ENCODE assay signal across 1 cellular context in the genomic region with DNA sequence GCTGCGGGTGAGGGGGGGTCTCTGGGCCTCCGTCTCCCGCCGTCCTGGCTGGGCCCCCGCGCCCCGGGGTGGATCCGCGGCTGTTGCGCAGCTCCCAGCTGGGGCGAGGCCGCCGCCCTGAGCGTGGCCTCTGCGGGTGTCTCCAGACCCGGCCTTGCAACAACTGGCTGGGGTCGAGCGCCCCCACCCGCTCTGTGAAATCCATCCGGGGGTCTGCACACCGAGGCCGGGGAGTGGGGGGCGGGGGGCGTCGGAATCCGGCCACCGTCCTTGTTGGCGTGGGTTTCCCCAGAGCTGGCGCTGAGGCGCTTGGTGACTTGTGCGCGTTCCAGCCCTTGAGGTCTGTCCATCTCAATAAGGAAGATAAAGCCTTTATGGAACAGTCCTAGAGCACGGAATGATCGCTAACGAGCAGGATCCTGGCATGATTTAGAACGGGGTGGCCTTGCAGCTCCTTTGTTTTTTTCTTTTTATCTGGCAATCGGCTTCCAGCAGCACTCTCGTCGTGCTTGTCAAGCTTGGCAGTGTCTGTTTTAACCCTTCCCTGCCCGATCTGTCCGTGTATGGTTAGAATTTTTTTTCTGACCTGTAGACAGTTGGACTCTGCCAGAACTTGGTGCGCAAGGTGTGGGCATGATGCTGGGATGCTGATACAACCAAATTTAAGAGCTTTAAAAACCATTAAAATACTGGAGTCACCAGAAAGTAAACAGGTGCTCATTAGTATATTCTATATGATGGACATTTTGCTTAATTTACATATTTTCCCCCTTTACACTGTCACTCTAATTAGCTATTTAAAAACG.
A peak's percentile ranks its signal among the peaks of the same experiment; 100 is the strongest.
TF ChIP-seq lines count a peak whose summit lies in the region.

No MANE protein-coding gene starts in this region.

TF ChIP-seq in HepG2, 621 proteins besides CTCF, POLR2A, EP300 and RAD21 (continued from another document and continues in another):
- TF ChIP-seq, protein P1, sequence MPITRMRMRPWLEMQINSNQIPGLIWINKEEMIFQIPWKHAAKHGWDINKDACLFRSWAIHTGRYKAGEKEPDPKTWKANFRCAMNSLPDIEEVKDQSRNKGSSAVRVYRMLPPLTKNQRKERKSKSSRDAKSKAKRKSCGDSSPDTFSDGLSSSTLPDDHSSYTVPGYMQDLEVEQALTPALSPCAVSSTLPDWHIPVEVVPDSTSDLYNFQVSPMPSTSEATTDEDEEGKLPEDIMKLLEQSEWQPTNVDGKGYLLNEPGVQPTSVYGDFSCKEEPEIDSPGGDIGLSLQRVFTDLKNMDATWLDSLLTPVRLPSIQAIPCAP (CRISPR knock-in tag; IDR thresholded peaks at IDR 0.05; ENCODE audit: low read depth), result no peak
- TF ChIP-seq ZNF724P (CRISPR knock-in tag; IDR thresholded peaks at IDR 0.05; ENCODE audit: borderline replicate concordance) (no peak), RBAK (CRISPR knock-in tag; IDR thresholded peaks at IDR 0.05) (no peak), ZNF550 (CRISPR knock-in tag; IDR thresholded peaks at IDR 0.05; ENCODE audit: borderline replicate concordance) (no peak; the same call in 1 of the 2 replicates), SMC3 (IDR thresholded peaks at IDR 0.05; ENCODE audit: low read length) (no peak), RARA (CRISPR knock-in tag; IDR thresholded peaks at IDR 0.05) (no peak), MTF1 (CRISPR knock-in tag; IDR thresholded peaks at IDR 0.05) (no peak), ZNF543 (CRISPR knock-in tag; IDR thresholded peaks at IDR 0.05) (no peak), HCFC1 (IDR thresholded peaks at IDR 0.05; ENCODE audit: low read depth, low read length) (no peak), ZEB1 (IDR thresholded peaks at IDR 0.05; ENCODE audit: insufficient replicate concordance, low read depth) (no peak), PRPF4 (IDR thresholded peaks at IDR 0.05; ENCODE audit: low read depth, low read length, poor library complexity, severe bottlenecking) (no peak), ZFP36L1 (CRISPR knock-in tag; IDR thresholded peaks at IDR 0.05) (no peak), KDM5B (CRISPR knock-in tag; IDR thresholded peaks at IDR 0.05; ENCODE audit: borderline replicate concordance) (0 out of 2 replicates have a peak, but pooled peaks have one; percentile 51), ZBTB42 (CRISPR knock-in tag; IDR thresholded peaks at IDR 0.05) (no peak; the same call in 1 of the 2 replicates), ZNF678 (CRISPR knock-in tag; IDR thresholded peaks at IDR 0.05) (no peak), ZFP1 (CRISPR knock-in tag; IDR thresholded peaks at IDR 0.05) (no peak), SNRNP70 (IDR thresholded peaks at IDR 0.05; ENCODE audit: low read depth, low read length) (no peak), STAT5B (CRISPR knock-in tag; IDR thresholded peaks at IDR 0.05) (no peak), NKX3-1 (CRISPR knock-in tag; IDR thresholded peaks at IDR 0.05) (no peak), ZNF75D (CRISPR knock-in tag; IDR thresholded peaks at IDR 0.05; ENCODE audit: borderline replicate concordance) (no peak), NRL (CRISPR knock-in tag; IDR thresholded peaks at IDR 0.05; ENCODE audit: borderline replicate concordance) (0 out of 2 replicates have a peak, but pooled peaks have one; percentile 16), NFRKB (IDR thresholded peaks at IDR 0.05) (no peak), ZNF577 (CRISPR knock-in tag; IDR thresholded peaks at IDR 0.05; ENCODE audit: borderline replicate concordance, low read depth) (no peak), ARNT (IDR thresholded peaks at IDR 0.05) (no peak), SOX6 (IDR thresholded peaks at IDR 0.05) (no peak), SOX6 (CRISPR knock-in tag; IDR thresholded peaks at IDR 0.05) (no peak), SMAD1 (CRISPR knock-in tag; IDR thresholded peaks at IDR 0.05; ENCODE audit: borderline replicate concordance, low read depth) (no peak), CBX5 (CRISPR knock-in tag; IDR thresholded peaks at IDR 0.05; ENCODE audit: borderline replicate concordance) (no peak), HDAC2 (CRISPR knock-in tag; IDR thresholded peaks at IDR 0.05) (no peak), STAG1 (CRISPR knock-in tag; IDR thresholded peaks at IDR 0.05) (peak; percentile 25; the same call in 1 of the 2 replicates), ZBTB7A (CRISPR knock-in tag; IDR thresholded peaks at IDR 0.05) (peak; percentile 98), ZNF329 (CRISPR knock-in tag; IDR thresholded peaks at IDR 0.05; ENCODE audit: low read depth) (no peak), TGIF2 (CRISPR knock-in tag; IDR thresholded peaks at IDR 0.05) (peak; percentile 79), ZNF749 (CRISPR knock-in tag; IDR thresholded peaks at IDR 0.05; ENCODE audit: borderline replicate concordance) (no peak), JARID2 (CRISPR knock-in tag; IDR thresholded peaks at IDR 0.05; ENCODE audit: insufficient replicate concordance) (no peak)
- TF ChIP-seq, protein P2, sequence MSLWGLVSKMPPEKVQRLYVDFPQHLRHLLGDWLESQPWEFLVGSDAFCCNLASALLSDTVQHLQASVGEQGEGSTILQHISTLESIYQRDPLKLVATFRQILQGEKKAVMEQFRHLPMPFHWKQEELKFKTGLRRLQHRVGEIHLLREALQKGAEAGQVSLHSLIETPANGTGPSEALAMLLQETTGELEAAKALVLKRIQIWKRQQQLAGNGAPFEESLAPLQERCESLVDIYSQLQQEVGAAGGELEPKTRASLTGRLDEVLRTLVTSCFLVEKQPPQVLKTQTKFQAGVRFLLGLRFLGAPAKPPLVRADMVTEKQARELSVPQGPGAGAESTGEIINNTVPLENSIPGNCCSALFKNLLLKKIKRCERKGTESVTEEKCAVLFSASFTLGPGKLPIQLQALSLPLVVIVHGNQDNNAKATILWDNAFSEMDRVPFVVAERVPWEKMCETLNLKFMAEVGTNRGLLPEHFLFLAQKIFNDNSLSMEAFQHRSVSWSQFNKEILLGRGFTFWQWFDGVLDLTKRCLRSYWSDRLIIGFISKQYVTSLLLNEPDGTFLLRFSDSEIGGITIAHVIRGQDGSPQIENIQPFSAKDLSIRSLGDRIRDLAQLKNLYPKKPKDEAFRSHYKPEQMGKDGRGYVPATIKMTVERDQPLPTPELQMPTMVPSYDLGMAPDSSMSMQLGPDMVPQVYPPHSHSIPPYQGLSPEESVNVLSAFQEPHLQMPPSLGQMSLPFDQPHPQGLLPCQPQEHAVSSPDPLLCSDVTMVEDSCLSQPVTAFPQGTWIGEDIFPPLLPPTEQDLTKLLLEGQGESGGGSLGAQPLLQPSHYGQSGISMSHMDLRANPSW (CRISPR knock-in tag; IDR thresholded peaks at IDR 0.05; ENCODE audit: borderline replicate concordance), result no peak
- TF ChIP-seq, protein P3, sequence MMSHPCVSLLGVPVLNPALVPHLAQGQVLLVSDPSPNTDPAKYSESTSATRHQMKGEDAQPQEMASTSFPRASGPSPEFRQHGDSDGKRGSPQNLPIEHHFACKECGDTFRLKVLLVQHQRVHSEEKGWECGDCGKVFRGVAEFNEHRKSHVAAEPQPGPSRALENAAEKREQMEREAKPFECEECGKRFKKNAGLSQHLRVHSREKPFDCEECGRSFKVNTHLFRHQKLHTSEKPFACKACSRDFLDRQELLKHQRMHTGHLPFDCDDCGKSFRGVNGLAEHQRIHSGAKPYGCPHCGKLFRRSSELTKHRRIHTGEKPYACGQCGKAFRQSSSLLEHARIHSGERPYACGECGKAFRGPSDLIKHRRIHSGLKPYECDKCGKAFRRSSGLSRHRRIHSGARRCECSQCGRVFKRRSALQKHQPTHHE (CRISPR knock-in tag; IDR thresholded peaks at IDR 0.05; ENCODE audit: borderline replicate concordance), result no peak
- TF ChIP-seq, protein P4, sequence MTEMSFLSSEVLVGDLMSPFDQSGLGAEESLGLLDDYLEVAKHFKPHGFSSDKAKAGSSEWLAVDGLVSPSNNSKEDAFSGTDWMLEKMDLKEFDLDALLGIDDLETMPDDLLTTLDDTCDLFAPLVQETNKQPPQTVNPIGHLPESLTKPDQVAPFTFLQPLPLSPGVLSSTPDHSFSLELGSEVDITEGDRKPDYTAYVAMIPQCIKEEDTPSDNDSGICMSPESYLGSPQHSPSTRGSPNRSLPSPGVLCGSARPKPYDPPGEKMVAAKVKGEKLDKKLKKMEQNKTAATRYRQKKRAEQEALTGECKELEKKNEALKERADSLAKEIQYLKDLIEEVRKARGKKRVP (CRISPR knock-in tag; IDR thresholded peaks at IDR 0.05), result no peak
- TF ChIP-seq, protein P5, sequence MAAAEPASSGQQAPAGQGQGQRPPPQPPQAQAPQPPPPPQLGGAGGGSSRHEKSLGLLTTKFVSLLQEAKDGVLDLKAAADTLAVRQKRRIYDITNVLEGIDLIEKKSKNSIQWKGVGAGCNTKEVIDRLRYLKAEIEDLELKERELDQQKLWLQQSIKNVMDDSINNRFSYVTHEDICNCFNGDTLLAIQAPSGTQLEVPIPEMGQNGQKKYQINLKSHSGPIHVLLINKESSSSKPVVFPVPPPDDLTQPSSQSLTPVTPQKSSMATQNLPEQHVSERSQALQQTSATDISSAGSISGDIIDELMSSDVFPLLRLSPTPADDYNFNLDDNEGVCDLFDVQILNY (CRISPR knock-in tag; conservative IDR thresholded peaks at IDR 0.05), result no peak
- TF ChIP-seq, protein P6, sequence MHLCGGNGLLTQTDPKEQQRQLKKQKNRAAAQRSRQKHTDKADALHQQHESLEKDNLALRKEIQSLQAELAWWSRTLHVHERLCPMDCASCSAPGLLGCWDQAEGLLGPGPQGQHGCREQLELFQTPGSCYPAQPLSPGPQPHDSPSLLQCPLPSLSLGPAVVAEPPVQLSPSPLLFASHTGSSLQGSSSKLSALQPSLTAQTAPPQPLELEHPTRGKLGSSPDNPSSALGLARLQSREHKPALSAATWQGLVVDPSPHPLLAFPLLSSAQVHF (CRISPR knock-in tag; IDR thresholded peaks at IDR 0.05), result no peak
- TF ChIP-seq, protein P7, sequence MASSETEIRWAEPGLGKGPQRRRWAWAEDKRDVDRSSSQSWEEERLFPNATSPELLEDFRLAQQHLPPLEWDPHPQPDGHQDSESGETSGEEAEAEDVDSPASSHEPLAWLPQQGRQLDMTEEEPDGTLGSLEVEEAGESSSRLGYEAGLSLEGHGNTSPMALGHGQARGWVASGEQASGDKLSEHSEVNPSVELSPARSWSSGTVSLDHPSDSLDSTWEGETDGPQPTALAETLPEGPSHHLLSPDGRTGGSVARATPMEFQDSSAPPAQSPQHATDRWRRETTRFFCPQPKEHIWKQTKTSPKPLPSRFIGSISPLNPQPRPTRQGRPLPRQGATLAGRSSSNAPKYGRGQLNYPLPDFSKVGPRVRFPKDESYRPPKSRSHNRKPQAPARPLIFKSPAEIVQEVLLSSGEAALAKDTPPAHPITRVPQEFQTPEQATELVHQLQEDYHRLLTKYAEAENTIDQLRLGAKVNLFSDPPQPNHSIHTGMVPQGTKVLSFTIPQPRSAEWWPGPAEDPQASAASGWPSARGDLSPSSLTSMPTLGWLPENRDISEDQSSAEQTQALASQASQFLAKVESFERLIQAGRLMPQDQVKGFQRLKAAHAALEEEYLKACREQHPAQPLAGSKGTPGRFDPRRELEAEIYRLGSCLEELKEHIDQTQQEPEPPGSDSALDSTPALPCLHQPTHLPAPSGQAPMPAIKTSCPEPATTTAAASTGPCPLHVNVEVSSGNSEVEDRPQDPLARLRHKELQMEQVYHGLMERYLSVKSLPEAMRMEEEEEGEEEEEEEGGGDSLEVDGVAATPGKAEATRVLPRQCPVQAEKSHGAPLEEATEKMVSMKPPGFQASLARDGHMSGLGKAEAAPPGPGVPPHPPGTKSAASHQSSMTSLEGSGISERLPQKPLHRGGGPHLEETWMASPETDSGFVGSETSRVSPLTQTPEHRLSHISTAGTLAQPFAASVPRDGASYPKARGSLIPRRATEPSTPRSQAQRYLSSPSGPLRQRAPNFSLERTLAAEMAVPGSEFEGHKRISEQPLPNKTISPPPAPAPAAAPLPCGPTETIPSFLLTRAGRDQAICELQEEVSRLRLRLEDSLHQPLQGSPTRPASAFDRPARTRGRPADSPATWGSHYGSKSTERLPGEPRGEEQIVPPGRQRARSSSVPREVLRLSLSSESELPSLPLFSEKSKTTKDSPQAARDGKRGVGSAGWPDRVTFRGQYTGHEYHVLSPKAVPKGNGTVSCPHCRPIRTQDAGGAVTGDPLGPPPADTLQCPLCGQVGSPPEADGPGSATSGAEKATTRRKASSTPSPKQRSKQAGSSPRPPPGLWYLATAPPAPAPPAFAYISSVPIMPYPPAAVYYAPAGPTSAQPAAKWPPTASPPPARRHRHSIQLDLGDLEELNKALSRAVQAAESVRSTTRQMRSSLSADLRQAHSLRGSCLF (CRISPR knock-in tag; IDR thresholded peaks at IDR 0.05; ENCODE audit: borderline replicate concordance), result no peak
- TF ChIP-seq, protein P8, sequence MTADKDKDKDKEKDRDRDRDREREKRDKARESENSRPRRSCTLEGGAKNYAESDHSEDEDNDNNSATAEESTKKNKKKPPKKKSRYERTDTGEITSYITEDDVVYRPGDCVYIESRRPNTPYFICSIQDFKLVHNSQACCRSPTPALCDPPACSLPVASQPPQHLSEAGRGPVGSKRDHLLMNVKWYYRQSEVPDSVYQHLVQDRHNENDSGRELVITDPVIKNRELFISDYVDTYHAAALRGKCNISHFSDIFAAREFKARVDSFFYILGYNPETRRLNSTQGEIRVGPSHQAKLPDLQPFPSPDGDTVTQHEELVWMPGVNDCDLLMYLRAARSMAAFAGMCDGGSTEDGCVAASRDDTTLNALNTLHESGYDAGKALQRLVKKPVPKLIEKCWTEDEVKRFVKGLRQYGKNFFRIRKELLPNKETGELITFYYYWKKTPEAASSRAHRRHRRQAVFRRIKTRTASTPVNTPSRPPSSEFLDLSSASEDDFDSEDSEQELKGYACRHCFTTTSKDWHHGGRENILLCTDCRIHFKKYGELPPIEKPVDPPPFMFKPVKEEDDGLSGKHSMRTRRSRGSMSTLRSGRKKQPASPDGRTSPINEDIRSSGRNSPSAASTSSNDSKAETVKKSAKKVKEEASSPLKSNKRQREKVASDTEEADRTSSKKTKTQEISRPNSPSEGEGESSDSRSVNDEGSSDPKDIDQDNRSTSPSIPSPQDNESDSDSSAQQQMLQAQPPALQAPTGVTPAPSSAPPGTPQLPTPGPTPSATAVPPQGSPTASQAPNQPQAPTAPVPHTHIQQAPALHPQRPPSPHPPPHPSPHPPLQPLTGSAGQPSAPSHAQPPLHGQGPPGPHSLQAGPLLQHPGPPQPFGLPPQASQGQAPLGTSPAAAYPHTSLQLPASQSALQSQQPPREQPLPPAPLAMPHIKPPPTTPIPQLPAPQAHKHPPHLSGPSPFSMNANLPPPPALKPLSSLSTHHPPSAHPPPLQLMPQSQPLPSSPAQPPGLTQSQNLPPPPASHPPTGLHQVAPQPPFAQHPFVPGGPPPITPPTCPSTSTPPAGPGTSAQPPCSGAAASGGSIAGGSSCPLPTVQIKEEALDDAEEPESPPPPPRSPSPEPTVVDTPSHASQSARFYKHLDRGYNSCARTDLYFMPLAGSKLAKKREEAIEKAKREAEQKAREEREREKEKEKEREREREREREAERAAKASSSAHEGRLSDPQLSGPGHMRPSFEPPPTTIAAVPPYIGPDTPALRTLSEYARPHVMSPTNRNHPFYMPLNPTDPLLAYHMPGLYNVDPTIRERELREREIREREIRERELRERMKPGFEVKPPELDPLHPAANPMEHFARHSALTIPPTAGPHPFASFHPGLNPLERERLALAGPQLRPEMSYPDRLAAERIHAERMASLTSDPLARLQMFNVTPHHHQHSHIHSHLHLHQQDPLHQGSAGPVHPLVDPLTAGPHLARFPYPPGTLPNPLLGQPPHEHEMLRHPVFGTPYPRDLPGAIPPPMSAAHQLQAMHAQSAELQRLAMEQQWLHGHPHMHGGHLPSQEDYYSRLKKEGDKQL (CRISPR knock-in tag; IDR thresholded peaks at IDR 0.05; ENCODE audit: low read depth), result no peak
